Comparison of ENCODE assay signal across 8 cellular contexts in the genomic region with DNA sequence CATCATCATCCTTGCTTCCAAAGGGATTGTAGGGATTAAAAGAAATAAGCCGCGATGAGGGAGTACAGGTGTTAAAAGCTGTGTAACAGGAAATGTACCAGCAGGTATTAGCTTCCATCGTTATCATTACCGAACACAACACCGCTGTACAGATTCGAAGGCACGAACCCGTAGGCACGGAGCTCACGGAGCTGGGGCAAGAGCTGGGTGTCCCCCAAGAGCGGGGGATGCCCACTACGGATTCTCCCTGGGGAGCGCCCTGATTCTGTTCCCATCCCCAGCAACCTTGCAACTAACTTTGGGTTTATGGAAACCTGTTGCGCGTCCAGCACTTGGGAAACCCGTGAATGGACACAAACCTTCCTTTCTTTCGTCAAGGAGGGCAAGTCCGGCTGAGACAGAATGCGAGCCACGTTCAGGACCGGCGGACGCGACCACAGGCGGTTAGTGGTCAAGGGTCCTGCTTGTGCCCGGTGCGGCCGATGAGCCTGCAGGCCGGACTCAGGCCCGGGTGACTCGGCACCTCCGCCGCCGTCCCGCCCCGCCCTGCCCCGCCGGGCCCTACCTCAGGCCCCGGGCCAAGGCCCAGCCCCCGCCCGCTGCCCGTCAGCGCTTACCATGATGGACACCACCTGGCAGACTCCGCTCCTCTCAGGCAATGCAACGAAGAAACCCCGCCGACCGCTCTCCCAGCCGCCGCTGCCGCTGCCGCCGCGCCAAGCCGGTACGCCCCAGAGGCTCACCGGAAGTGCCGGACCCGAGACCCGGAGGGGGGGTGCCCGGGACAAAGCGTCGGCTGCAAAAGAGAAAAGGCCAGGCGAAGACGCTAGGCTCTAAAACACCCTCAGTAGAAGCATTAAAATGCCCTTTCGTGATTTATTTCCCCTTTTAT. TPM values are rescaled to one million over a fixed set of nuclear protein-coding genes. Genes with fewer than 3 reads are reported as not detected.
A peak's percentile ranks its signal among the peaks of the same experiment; 100 is the strongest.
DNase-seq lines count a peak whose midpoint lies in the region; ATAC-seq lines count a peak whose summit lies in the region.

A gene with protein sequence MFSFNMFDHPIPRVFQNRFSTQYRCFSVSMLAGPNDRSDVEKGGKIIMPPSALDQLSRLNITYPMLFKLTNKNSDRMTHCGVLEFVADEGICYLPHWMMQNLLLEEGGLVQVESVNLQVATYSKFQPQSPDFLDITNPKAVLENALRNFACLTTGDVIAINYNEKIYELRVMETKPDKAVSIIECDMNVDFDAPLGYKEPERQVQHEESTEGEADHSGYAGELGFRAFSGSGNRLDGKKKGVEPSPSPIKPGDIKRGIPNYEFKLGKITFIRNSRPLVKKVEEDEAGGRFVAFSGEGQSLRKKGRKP (minus strand): TSS at position 728 of the 892 bp plus-strand sequence. CDS start 108 bp downstream, at position 620.

- peak; percentile 51 for ATAC-seq in HG02970 (IDR thresholded peaks at IDR 0.05; ENCODE audit: low FRiP score, unreplicated experiment)

- peak; percentile 51 for DNase-seq in NK-92 treated with Interleukin-12 subunit alpha and Interleukin-12 subunit beta, amount 100 ng/mL, for 24 hours (lab: John Stamatoyannopoulos, UW)
- DNase-seq in NK-92 (lab: John Stamatoyannopoulos, UW; ENCODE audit: unreplicated experiment) (no peak), NCI-H2196 (lab: John Stamatoyannopoulos, UW; ENCODE audit: unreplicated experiment) (peak; percentile 70), cerebellum (ENCODE audit: low spot score) (peak; percentile 88), kidney glomerular epithelial cell (lab: John Stamatoyannopoulos, UW) (peak; percentile 85)
- DNase-seq in activated CD4-positive, alpha-beta T cell treated with anti-CD3 and anti-CD28 coated beads for 24 hours (ENCODE audit: low read depth in 2 of 2), result peak; percentile 61 to 69
- peak; percentile 60 to 70 (median 64) for DNase-seq in stimulated activated CD4-positive, alpha-beta T cell treated with anti-CD3 and anti-CD28 coated beads, Interleukin-1b, Interleukin-23, amount 100 ng/mL, for 24 hours (ENCODE audit: low read depth in 4 of 4, low spot score in 1 of 4)

RNA-seq across cellular contexts. Expression of the gene that starts here (rescaled TPM):
- 16.3 TPM for total RNA-seq in cerebellum
